ENCODE assay signal across 20 cellular contexts in the genomic region with DNA sequence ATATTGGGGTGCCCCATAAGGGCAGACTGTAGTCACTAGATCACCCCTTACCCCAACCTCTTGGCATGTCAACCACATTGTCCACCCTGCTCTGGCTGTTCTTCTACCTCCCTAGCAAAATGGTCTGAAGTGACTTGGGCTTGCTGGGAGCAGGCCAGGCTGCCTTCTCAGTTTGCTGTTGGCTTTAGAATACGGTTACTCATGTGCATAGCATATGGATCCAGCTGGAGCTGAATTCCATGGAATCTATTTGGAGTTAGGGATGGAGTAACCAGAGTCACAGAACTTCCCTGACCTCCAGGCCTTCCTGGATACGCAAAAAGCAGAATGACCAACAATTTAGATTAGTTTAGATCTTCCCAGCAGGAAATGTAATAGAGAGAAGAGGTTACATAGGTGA. TPM values are rescaled to one million over a fixed set of nuclear protein-coding genes. Genes with fewer than 3 reads are reported as not detected.
DNase-seq lines count a peak whose midpoint lies in the region; TF ChIP-seq lines count a peak whose summit lies in the region.
"Had no signal": no experiment of that assay in that cellular context is flagged by ENCODE, and none has a peak within 500 bp of the region (broad histone marks: within the 10 kb centered on the region; RNA-seq: fewer than 3 reads in every experiment).

No MANE protein-coding gene starts in this region.

- CTCF ChIA-PET in AG04450 (lab: Charles Lee), result interaction anchor here (1.1 to 2.2 kb wide), 2 partner anchors 14 to 204 kb away, joined by 3 to 6 read pairs; no protein-coding TSS in a partner anchor

- DNase-seq in AG04450 (ENCODE audit: low read depth, low spot score) (peak; percentile 72), HCEC 1CT (peak; percentile 92), fibroblast of peridontal ligament (ENCODE audit: extremely low read depth) (peak; percentile 58), posterior vena cava (ENCODE audit: low spot score) (peak; percentile 36), NCI-H345 treated with DMSO at 0.1 percent for 48 hours (lab: John Stamatoyannopoulos, UW; ENCODE audit: unreplicated experiment) (no peak), H7 (no peak), breast epithelium (ENCODE audit: low spot score in 2 of 2) (no peak), activated T-cell treated with anti-CD3 and anti-CD28 coated beads for 4 hours (no peak)
- DNase-seq: Caco-2; CD4-positive, CD25-positive, alpha-beta regulatory T cell; DMS79; NCI-H1092; NCI-H146; NCI-H2081; NCI-H510A treated with DMSO at 0.1 percent for 48 hours; NCI-H82; PC-3 had no signal

- H3K4me3 ChIP-seq in AG04450 (ENCODE audit: low read depth, low read length), result no peak overlapping the region
- H3K4me3 ChIP-seq in H7 (ENCODE audit: insufficient read depth, low read depth, low read length), result no peak overlapping the region
- H3K4me3 ChIP-seq in breast epithelium, result no peak overlapping the region
- H3K4me3 ChIP-seq: GM23338 had no signal

- H3K36me3 ChIP-seq in H7 (replicated peaks; ENCODE audit: control insufficient read depth, insufficient read depth, low read length) (no peaks in the 10 kb centered on the region), breast epithelium (no peaks in the 10 kb centered on the region)

- H3K27me3 ChIP-seq in AG04450 (ENCODE audit: control insufficient read depth, insufficient read depth, low read length), result no peaks in the 10 kb centered on the region
- H3K27me3 ChIP-seq in H7 (ENCODE audit: control insufficient read depth, insufficient read depth, low read length), result no peaks in the 10 kb centered on the region
- H3K27me3 ChIP-seq in breast epithelium, result no peaks in the 10 kb centered on the region

- POLR2A ChIA-PET in AG04450 (lab: Yijun Ruan, JAX), result interaction anchor here (0.7 kb wide), 1 partner anchor 1351 kb away, joined by 5 read pairs; no protein-coding TSS in a partner anchor

- intact Hi-C loops in posterior vena cava (cut with DNase I), result no loop called here
- intact Hi-C loops in breast epithelium (cut with DNase I; ENCODE audit: low total_unique reads), result no loop called here

- peak overlapping the region; percentile 85 for H3K27ac ChIP-seq in AG04450 (ENCODE audit: low read depth, low read length)
- no peak overlapping the region for H3K27ac ChIP-seq in breast epithelium
- H3K27ac ChIP-seq: KMS-11, RWPE1 had no signal

- TF ChIP-seq POLR2A in breast epithelium (IDR thresholded peaks at IDR 0.05), result no peak

- no peak for TF ChIP-seq CTCF in AG04450 (IDR thresholded peaks at IDR 0.05; ENCODE audit: low read depth, low read length)
- TF ChIP-seq CTCF in breast epithelium (IDR thresholded peaks at IDR 0.05), result no peak

- peaks cover 4% of the 10 kb centered on the region for H3K9me3 ChIP-seq in AG04450 (ENCODE audit: control insufficient read depth, insufficient read depth, low read length)
- H3K9me3 ChIP-seq in breast epithelium, result no peaks in the 10 kb centered on the region

- H3K4me1 ChIP-seq in breast epithelium, result no peaks in the 10 kb centered on the region

RNA-seq across cellular contexts. Expression of gene PKDCC, which starts 25.9 kb away (rescaled TPM):
- 87.0 and 107 TPM in 2 replicates for polyA plus RNA-seq in AG04450 (2011; rRNA removed)
- 180 and 228 TPM in 2 replicates for polyA minus RNA-seq in AG04450 (2011; rRNA and poly(A)+ RNA removed)
- total RNA-seq in posterior vena cava (100 to 1,000 TPM; 137 to 169 TPM), breast epithelium (100 to 1,000 TPM in 1 of 3 donors, 10 to 100 TPM in 2; 19.3 to 131 (median 95.4) TPM)
- 90.2 and 176 TPM in 2 replicates for total RNA-seq in H7 (2014; rRNA removed; shearing (Covaris generic))
- total RNA-seq: CD4-positive, CD25-positive, alpha-beta regulatory T cell had no signal
- polyA plus RNA-seq: CD4-positive, CD25-positive, alpha-beta regulatory T cell had no signal

Comparison
In these comparisons a context has a peak if more than half of its experiments do, and no peak if none do; other contexts are left out.
1. DNase-seq: peak in AG04450 (single experiment), HCEC 1CT (single experiment), fibroblast of peridontal ligament (single experiment) and posterior vena cava (single experiment); none in NCI-H345 treated with DMSO at 0.1 percent for 48 hours (single experiment), H7 (single experiment), breast epithelium (0 of 2) and activated T-cell treated with anti-CD3 and anti-CD28 coated beads for 4 hours (single experiment).